In genomic region chr3:38613426-38613825, GRCh38 we compare ENCODE assay signal across 16 cellular contexts. TPM values are rescaled to one million over a fixed set of nuclear protein-coding genes. Genes with fewer than 3 reads are reported as not detected.
DNase-seq lines count a peak whose midpoint lies in the region; ATAC-seq and TF ChIP-seq lines count a peak whose summit lies in the region.
"Had no signal": no experiment of that assay in that cellular context is flagged by ENCODE, and none has a peak within 500 bp of the region (broad histone marks: within the 10 kb centered on the region; RNA-seq: fewer than 3 reads in every experiment).

No MANE protein-coding gene starts in this region.

- H3K9me3 Mint-ChIP-seq in chondrocyte (ENCODE audit: low read depth), result no peaks in the 10 kb centered on the region
- H3K9me3 Mint-ChIP-seq: CD4-positive, alpha-beta T cell had no signal

- H3K27me3 ChIP-seq in left ventricle myocardium inferior (ENCODE audit: low read depth), result no peaks in the 10 kb centered on the region
- no peaks in the 10 kb centered on the region for H3K27me3 ChIP-seq in heart right ventricle
- no peaks in the 10 kb centered on the region for H3K27me3 ChIP-seq in upper lobe of right lung
- H3K27me3 ChIP-seq: BE2C had no signal

- no peak overlapping the region for H3K4me3 Mint-ChIP-seq in chondrocyte (ENCODE audit: unreplicated experiment)
- H3K4me3 Mint-ChIP-seq: CD4-positive, alpha-beta T cell had no signal

- H3K36me3 ChIP-seq in left ventricle myocardium inferior (peaks cover 12% of the 10 kb centered on the region), heart right ventricle (peaks cover 0 to 38% (median 0%) of the 10 kb centered on the region in 9 donors), upper lobe of right lung (no peaks in the 10 kb centered on the region)
- H3K36me3 ChIP-seq: BE2C had no signal

- 83 to 92% methylated on average over 5 of the region's 5 CpGs for WGBS in heart right ventricle, 2 donors

- peak overlapping the region; percentile 92 for H3K27ac ChIP-seq in left ventricle myocardium inferior (replicated peaks)
- H3K27ac ChIP-seq in heart right ventricle, result peak overlapping the region in 3 of 10 donors; percentile 3 to 90 (median 71)
- no peak overlapping the region for H3K27ac ChIP-seq in upper lobe of right lung
- H3K27ac ChIP-seq: C4-2B, GM23248 had no signal

- H3K4me3 ChIP-seq in left ventricle myocardium inferior (no peak overlapping the region), heart right ventricle (no peak overlapping the region), upper lobe of right lung (no peak overlapping the region)
- H3K4me3 ChIP-seq: GM23248 had no signal

- H3K4me1 Mint-ChIP-seq in chondrocyte (ENCODE audit: low read depth), result no peaks in the 10 kb centered on the region

- no peaks in the 10 kb centered on the region for H3K36me3 Mint-ChIP-seq in chondrocyte (ENCODE audit: low read depth)

- intact Hi-C loops in left ventricle myocardium inferior (cut with micrococcal nuclease) (no loop called here), heart right ventricle (cut with DNase I) (loop anchor here in 1 of 10 donors (5.0 kb wide), 1 partner anchor 34 kb away; the partner anchor contains the start of gene SCN5A), posterior vena cava (cut with DNase I) (no loop called here), upper lobe of right lung (cut with DNase I) (no loop called here)

- TF ChIP-seq CTCF in left ventricle myocardium inferior (IDR thresholded peaks at IDR 0.05; ENCODE audit: borderline replicate concordance) (no peak), heart right ventricle (IDR thresholded peaks at IDR 0.05) (no peak), chondrocyte (IDR thresholded peaks at IDR 0.05) (no peak), upper lobe of right lung (IDR thresholded peaks at IDR 0.05) (no peak)

- no peaks in the 10 kb centered on the region for H3K9me3 ChIP-seq in left ventricle myocardium inferior (replicated peaks)
- no peaks in the 10 kb centered on the region for H3K9me3 ChIP-seq in heart right ventricle
- H3K9me3 ChIP-seq in upper lobe of right lung, result no peaks in the 10 kb centered on the region
- H3K9me3 ChIP-seq: BE2C, Caco-2 had no signal

- H3K27me3 Mint-ChIP-seq in chondrocyte (ENCODE audit: low read depth), result peaks cover 9% of the 10 kb centered on the region
- H3K27me3 Mint-ChIP-seq: CD4-positive, alpha-beta T cell had no signal

- peaks cover 48% of the 10 kb centered on the region for H3K4me1 ChIP-seq in left ventricle myocardium inferior
- peaks cover 0 to 46% (median 31%) of the 10 kb centered on the region in 9 donors for H3K4me1 ChIP-seq in heart right ventricle
- H3K4me1 ChIP-seq in upper lobe of right lung, result no peaks in the 10 kb centered on the region
- H3K4me1 ChIP-seq: BE2C, Caco-2 had no signal

- DNase-seq in left ventricle myocardium inferior (no peak), heart right ventricle (no peak), chondrocyte (ENCODE audit: low spot score) (peak; percentile 27), posterior vena cava (ENCODE audit: low spot score) (peak; percentile 43), upper lobe of right lung (peak; percentile 16), GF-D8 (lab: John Stamatoyannopoulos, UW) (no peak)
- DNase-seq: ACHN; BE2C; Caco-2; CD4-positive, alpha-beta T cell; GM23248; HCEC 1CT; KG1 had no signal

- ATAC-seq in heart right ventricle (no peak), upper lobe of right lung (no peak), HG03521 (IDR thresholded peaks at IDR 0.05; ENCODE audit: unreplicated experiment) (no peak)
- ATAC-seq: HepG2 had no signal

- no peak overlapping the region for H3K27ac Mint-ChIP-seq in chondrocyte (ENCODE audit: unreplicated experiment)
- H3K27ac Mint-ChIP-seq: CD4-positive, alpha-beta T cell had no signal

RNA-seq across cellular contexts. Expression of gene SCN5A, which starts 36.1 kb away (rescaled TPM):
- total RNA-seq in left ventricle myocardium inferior (239 TPM), heart right ventricle (100 to 1,000 TPM; 122 to 254 (median 182) TPM), chondrocyte (0.21 to 0.25 TPM (median 0.24 TPM) in 3 replicates), posterior vena cava (1 to 10 TPM in 1 of 2 donors, under 1 TPM in 1; 0.32 to 1.4 TPM), upper lobe of right lung (0.58 TPM)
- 10 to 100 TPM; 29.9 to 61.5 TPM for polyA plus RNA-seq in heart right ventricle
- total RNA-seq: GM23248, HepG2 had no signal
- polyA plus RNA-seq: GM23248 had no signal

Comparison
In these comparisons a context has a peak if more than half of its experiments do, and no peak if none do; other contexts are left out.
1. DNase-seq: peak in chondrocyte (single experiment), posterior vena cava (single experiment) and upper lobe of right lung (single experiment); none in left ventricle myocardium inferior (single experiment), heart right ventricle (0 of 2) and GF-D8 (single experiment).
2. RNA of gene SCN5A, which starts 36.1 kb away (total RNA-seq): 239 TPM in left ventricle myocardium inferior (single experiment) and 122 to 254 TPM in heart right ventricle; 0.32 to 1.4 TPM in posterior vena cava, 0.58 TPM in upper lobe of right lung (single experiment) and 0.21 to 0.25 TPM in chondrocyte; every median in the first group is over 10 times any median in the second.